ENCODE assay signal across 1 cellular context in genomic region chr16:30615358-30616076, GRCh38.
TF ChIP-seq lines count a peak whose summit lies in the region.

No MANE protein-coding gene starts in this region.

TF ChIP-seq in HepG2, 621 proteins besides CTCF, POLR2A, EP300 and RAD21 (continued from another document and continues in another):
- no peak for TF ChIP-seq TEAD2 (CRISPR knock-in tag; IDR thresholded peaks at IDR 0.05)
- TF ChIP-seq SMAD3 (CRISPR knock-in tag; IDR thresholded peaks at IDR 0.05), result no peak
- TF ChIP-seq ZNF550 (CRISPR knock-in tag; IDR thresholded peaks at IDR 0.05; ENCODE audit: borderline replicate concordance), result no peak
- no peak; the same call in 1 of the 2 replicates for TF ChIP-seq JUN (CRISPR knock-in tag; IDR thresholded peaks at IDR 0.05)
- no peak for TF ChIP-seq KAT7 (CRISPR knock-in tag; IDR thresholded peaks at IDR 0.05; ENCODE audit: borderline replicate concordance)
- no peak for TF ChIP-seq ZNF382 (CRISPR knock-in tag; IDR thresholded peaks at IDR 0.05; ENCODE audit: borderline replicate concordance)
- TF ChIP-seq ZBTB39 (CRISPR knock-in tag; IDR thresholded peaks at IDR 0.05), result no peak
- no peak for TF ChIP-seq ATF7 (IDR thresholded peaks at IDR 0.05)
- no peak for TF ChIP-seq ATF7 (CRISPR knock-in tag; IDR thresholded peaks at IDR 0.05)
- peak; percentile 39; the same call in 1 of the 2 replicates for TF ChIP-seq SP2 (CRISPR knock-in tag; IDR thresholded peaks at IDR 0.05)
- no peak for TF ChIP-seq ZNF510 (CRISPR knock-in tag; IDR thresholded peaks at IDR 0.05; ENCODE audit: low read depth)
- TF ChIP-seq ZNF740 (CRISPR knock-in tag; IDR thresholded peaks at IDR 0.05), result no peak
- no peak for TF ChIP-seq ZNF776 (CRISPR knock-in tag; IDR thresholded peaks at IDR 0.05)
- no peak for TF ChIP-seq ZNF766 (CRISPR knock-in tag; IDR thresholded peaks at IDR 0.05; ENCODE audit: borderline replicate concordance)
- peak; percentile 28; the same call in 1 of the 2 replicates for TF ChIP-seq ELF3 (CRISPR knock-in tag; IDR thresholded peaks at IDR 0.05)
- TF ChIP-seq ZIK1 (CRISPR knock-in tag; IDR thresholded peaks at IDR 0.05; ENCODE audit: borderline replicate concordance, low read depth), result no peak
- TF ChIP-seq ZNF841 (CRISPR knock-in tag; IDR thresholded peaks at IDR 0.05; ENCODE audit: borderline replicate concordance), result no peak
- TF ChIP-seq KLF16 (CRISPR knock-in tag; IDR thresholded peaks at IDR 0.05), result no peak
- TF ChIP-seq ZKSCAN5 (CRISPR knock-in tag; IDR thresholded peaks at IDR 0.05), result no peak
- TF ChIP-seq, protein P1, sequence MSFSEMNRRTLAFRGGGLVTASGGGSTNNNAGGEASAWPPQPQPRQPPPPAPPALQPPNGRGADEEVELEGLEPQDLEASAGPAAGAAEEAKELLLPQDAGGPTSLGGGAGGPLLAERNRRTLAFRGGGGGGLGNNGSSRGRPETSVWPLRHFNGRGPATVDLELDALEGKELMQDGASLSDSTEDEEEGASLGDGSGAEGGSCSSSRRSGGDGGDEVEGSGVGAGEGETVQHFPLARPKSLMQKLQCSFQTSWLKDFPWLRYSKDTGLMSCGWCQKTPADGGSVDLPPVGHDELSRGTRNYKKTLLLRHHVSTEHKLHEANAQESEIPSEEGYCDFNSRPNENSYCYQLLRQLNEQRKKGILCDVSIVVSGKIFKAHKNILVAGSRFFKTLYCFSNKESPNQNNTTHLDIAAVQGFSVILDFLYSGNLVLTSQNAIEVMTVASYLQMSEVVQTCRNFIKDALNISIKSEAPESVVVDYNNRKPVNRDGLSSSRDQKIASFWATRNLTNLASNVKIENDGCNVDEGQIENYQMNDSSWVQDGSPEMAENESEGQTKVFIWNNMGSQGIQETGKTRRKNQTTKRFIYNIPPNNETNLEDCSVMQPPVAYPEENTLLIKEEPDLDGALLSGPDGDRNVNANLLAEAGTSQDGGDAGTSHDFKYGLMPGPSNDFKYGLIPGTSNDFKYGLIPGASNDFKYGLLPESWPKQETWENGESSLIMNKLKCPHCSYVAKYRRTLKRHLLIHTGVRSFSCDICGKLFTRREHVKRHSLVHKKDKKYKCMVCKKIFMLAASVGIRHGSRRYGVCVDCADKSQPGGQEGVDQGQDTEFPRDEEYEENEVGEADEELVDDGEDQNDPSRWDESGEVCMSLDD (CRISPR knock-in tag; IDR thresholded peaks at IDR 0.05; ENCODE audit: borderline replicate concordance), result no peak
- TF ChIP-seq TARDBP (CRISPR knock-in tag; IDR thresholded peaks at IDR 0.05), result peak; percentile 74; the same call in 1 of the 2 replicates
- no peak for TF ChIP-seq KLF11 (CRISPR knock-in tag; IDR thresholded peaks at IDR 0.05)
- peak; percentile 68 for TF ChIP-seq GATAD1 (CRISPR knock-in tag; IDR thresholded peaks at IDR 0.05)
- no peak for TF ChIP-seq IKZF5 (CRISPR knock-in tag; IDR thresholded peaks at IDR 0.05)
- TF ChIP-seq KDM3A (CRISPR knock-in tag; IDR thresholded peaks at IDR 0.05; ENCODE audit: low read depth), result 0 out of 2 replicates have a peak, but pooled peaks have one; percentile 27
- no peak for TF ChIP-seq ZNF569 (CRISPR knock-in tag; IDR thresholded peaks at IDR 0.05; ENCODE audit: borderline replicate concordance)
- TF ChIP-seq, protein P2, sequence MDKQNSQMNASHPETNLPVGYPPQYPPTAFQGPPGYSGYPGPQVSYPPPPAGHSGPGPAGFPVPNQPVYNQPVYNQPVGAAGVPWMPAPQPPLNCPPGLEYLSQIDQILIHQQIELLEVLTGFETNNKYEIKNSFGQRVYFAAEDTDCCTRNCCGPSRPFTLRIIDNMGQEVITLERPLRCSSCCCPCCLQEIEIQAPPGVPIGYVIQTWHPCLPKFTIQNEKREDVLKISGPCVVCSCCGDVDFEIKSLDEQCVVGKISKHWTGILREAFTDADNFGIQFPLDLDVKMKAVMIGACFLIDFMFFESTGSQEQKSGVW (CRISPR knock-in tag; IDR thresholded peaks at IDR 0.05; ENCODE audit: borderline replicate concordance), result no peak
- peak; percentile 30; the same call in 1 of the 2 replicates for TF ChIP-seq ZSCAN21 (CRISPR knock-in tag; IDR thresholded peaks at IDR 0.05; ENCODE audit: borderline replicate concordance)
- peak; percentile 31; the same call in 1 of the 2 replicates for TF ChIP-seq SKIL (CRISPR knock-in tag; IDR thresholded peaks at IDR 0.05; ENCODE audit: borderline replicate concordance)
- TF ChIP-seq ZNF749 (CRISPR knock-in tag; IDR thresholded peaks at IDR 0.05; ENCODE audit: borderline replicate concordance), result no peak
- TF ChIP-seq PRMT3 (CRISPR knock-in tag; IDR thresholded peaks at IDR 0.05; ENCODE audit: borderline replicate concordance, low read depth), result no peak
- no peak for TF ChIP-seq MYNN (CRISPR knock-in tag; IDR thresholded peaks at IDR 0.05; ENCODE audit: low read depth)
- no peak for TF ChIP-seq SIN3A (IDR thresholded peaks at IDR 0.05; ENCODE audit: borderline replicate concordance, low read depth, low read length)
- no peak for TF ChIP-seq MAZ (IDR thresholded peaks at IDR 0.05; ENCODE audit: borderline replicate concordance, low read depth, low read length)
- TF ChIP-seq MAZ (CRISPR knock-in tag; IDR thresholded peaks at IDR 0.05; ENCODE audit: low read depth), result 0 out of 2 replicates have a peak, but pooled peaks have one; percentile 28
- TF ChIP-seq ONECUT2 (CRISPR knock-in tag; IDR thresholded peaks at IDR 0.05), result no peak
- no peak for TF ChIP-seq MATR3 (CRISPR knock-in tag; IDR thresholded peaks at IDR 0.05)
- TF ChIP-seq CBX5 (CRISPR knock-in tag; IDR thresholded peaks at IDR 0.05; ENCODE audit: borderline replicate concordance), result 0 out of 2 replicates have a peak, but pooled peaks have one; percentile 35
- TF ChIP-seq SNAI1 (CRISPR knock-in tag; IDR thresholded peaks at IDR 0.05; ENCODE audit: borderline replicate concordance), result no peak
- TF ChIP-seq ZNF512B (CRISPR knock-in tag; IDR thresholded peaks at IDR 0.05; ENCODE audit: borderline replicate concordance), result no peak
- peak; percentile 72; the same call in 1 of the 2 replicates for TF ChIP-seq ZNF331 (CRISPR knock-in tag; IDR thresholded peaks at IDR 0.05)
- no peak for TF ChIP-seq TCF7L2 (IDR thresholded peaks at IDR 0.05; ENCODE audit: low read depth, low read length)
- peak; percentile 81; the same call in 1 of the 2 replicates for TF ChIP-seq NRL (CRISPR knock-in tag; IDR thresholded peaks at IDR 0.05; ENCODE audit: borderline replicate concordance)
- no peak for TF ChIP-seq ZSCAN20 (CRISPR knock-in tag; IDR thresholded peaks at IDR 0.05; ENCODE audit: borderline replicate concordance)
- TF ChIP-seq SRSF4 (IDR thresholded peaks at IDR 0.05; ENCODE audit: low read depth, low read length, poor library complexity, severe bottlenecking), result no peak
- no peak for TF ChIP-seq CENPT (CRISPR knock-in tag; IDR thresholded peaks at IDR 0.05; ENCODE audit: low read depth)
- no peak for TF ChIP-seq SMYD3 (CRISPR knock-in tag; IDR thresholded peaks at IDR 0.05)
- no peak for TF ChIP-seq ZNF232 (CRISPR knock-in tag; IDR thresholded peaks at IDR 0.05; ENCODE audit: borderline replicate concordance)
- no peak for TF ChIP-seq FLYWCH1 (CRISPR knock-in tag; IDR thresholded peaks at IDR 0.05)
- no peak for TF ChIP-seq ZNF253 (CRISPR knock-in tag; IDR thresholded peaks at IDR 0.05; ENCODE audit: borderline replicate concordance)
- TF ChIP-seq UBTF (CRISPR knock-in tag; IDR thresholded peaks at IDR 0.05), result peak; percentile 58; the same call in 1 of the 2 replicates
- TF ChIP-seq NFYB (CRISPR knock-in tag; IDR thresholded peaks at IDR 0.05), result no peak
- no peak for TF ChIP-seq ZSCAN22 (CRISPR knock-in tag; IDR thresholded peaks at IDR 0.05)
- TF ChIP-seq, protein P3, sequence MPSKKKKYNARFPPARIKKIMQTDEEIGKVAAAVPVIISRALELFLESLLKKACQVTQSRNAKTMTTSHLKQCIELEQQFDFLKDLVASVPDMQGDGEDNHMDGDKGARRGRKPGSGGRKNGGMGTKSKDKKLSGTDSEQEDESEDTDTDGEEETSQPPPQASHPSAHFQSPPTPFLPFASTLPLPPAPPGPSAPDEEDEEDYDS (CRISPR knock-in tag; IDR thresholded peaks at IDR 0.05), result peak; percentile 42; the same call in 1 of the 2 replicates
- no peak for TF ChIP-seq TIGD3 (CRISPR knock-in tag; IDR thresholded peaks at IDR 0.05; ENCODE audit: borderline replicate concordance)
- no peak for TF ChIP-seq ZNF12 (CRISPR knock-in tag; IDR thresholded peaks at IDR 0.05)
